Comparison of ENCODE assay signal across 1 cellular context in genomic region chr6:28758046-28758817, GRCh38.
TF ChIP-seq lines count a peak whose summit lies in the region.

No MANE protein-coding gene starts in this region.

TF ChIP-seq in H1, 55 proteins besides CTCF, POLR2A, EP300 and RAD21:
- TF ChIP-seq CEBPB (IDR thresholded peaks at IDR 0.05; ENCODE audit: low read depth, low read length) (peak; percentile 88), POU5F1 (IDR thresholded peaks at IDR 0.05; ENCODE audit: low read depth, low read length) (peak; percentile 63; the same call in 1 of the 2 replicates), TCF12 (IDR thresholded peaks at IDR 0.05; ENCODE audit: low read depth, low read length) (0 out of 2 replicates have a peak, but pooled peaks have one; percentile 53), NANOG (IDR thresholded peaks at IDR 0.05; ENCODE audit: insufficient read depth, low read depth, low read length, poor library complexity, severe bottlenecking) (no peak), TBP (IDR thresholded peaks at IDR 0.05; ENCODE audit: low read depth, low read length) (peak; percentile 99), YY1 (IDR thresholded peaks at IDR 0.05; ENCODE audit: low read depth, low read length) (0 out of 2 replicates have a peak, but pooled peaks have one; percentile 27), E2F6 (IDR thresholded peaks at IDR 0.05) (peak; percentile 38; the same call in 1 of the 2 replicates), RNF2 (IDR thresholded peaks at IDR 0.05; ENCODE audit: borderline replicate concordance, low read depth, low read length, missing control alignments, poor library complexity, severe bottlenecking) (no peak), MAFK (IDR thresholded peaks at IDR 0.05; ENCODE audit: low read depth, low read length) (peak; percentile 21; the same call in 1 of the 2 replicates), ASH2L (IDR thresholded peaks at IDR 0.05; ENCODE audit: low read length) (peak; percentile 75), MAX (IDR thresholded peaks at IDR 0.05) (peak; percentile 61), KDM4A (IDR thresholded peaks at IDR 0.05; ENCODE audit: low read depth, low read length, severe bottlenecking) (peak; percentile 2), TAF7 (optimal IDR thresholded peaks at IDR 0.05; ENCODE audit: borderline replicate concordance, low read depth, low read length) (no peak), CREB1 (IDR thresholded peaks at IDR 0.05) (0 out of 2 replicates have a peak, but pooled peaks have one; percentile 15)
